ENCODE assay signal across 1 cellular context in genomic region chr6:10747251-10747972, GRCh38.
TF ChIP-seq lines count a peak whose summit lies in the region.

TMEM14B (plus strand) TSS chr6:10747805; CDS start chr6:10749246, 1,441 bp downstream.

TF ChIP-seq in HEK293, 187 proteins besides CTCF, POLR2A, EP300 and RAD21 (continued from another document and continues in another):
- 0 out of 2 replicates have a peak, but pooled peaks have one; percentile 45 for TF ChIP-seq ZNF843 (tag by site-specific recombination; IDR thresholded peaks at IDR 0.05)
- TF ChIP-seq PATZ1 (tag by site-specific recombination; IDR thresholded peaks at IDR 0.05), result peak; percentile 96
- TF ChIP-seq ZBTB26 (tag by site-specific recombination; optimal IDR thresholded peaks at IDR 0.05), result peak; percentile 99
- TF ChIP-seq ZNF169 (tag by site-specific recombination; IDR thresholded peaks at IDR 0.05), result no peak
- TF ChIP-seq WT1 (tag by site-specific recombination; IDR thresholded peaks at IDR 0.05), result peak; percentile 73
- peak; percentile 60; the same call in 1 of the 2 replicates for TF ChIP-seq ZNF561 (tag by site-specific recombination; IDR thresholded peaks at IDR 0.05; ENCODE audit: borderline replicate concordance)
- no peak; the same call in 1 of the 2 replicates for TF ChIP-seq ZNF610 (tag by site-specific recombination; IDR thresholded peaks at IDR 0.05; ENCODE audit: borderline replicate concordance)
- peak; percentile 33; the same call in 1 of the 2 replicates for TF ChIP-seq ZBTB10 (tag by site-specific recombination; IDR thresholded peaks at IDR 0.05)
- peak; percentile 57; the same call in 1 of the 2 replicates for TF ChIP-seq ZNF324 (tag by site-specific recombination; IDR thresholded peaks at IDR 0.05)
- TF ChIP-seq PRDM4 (tag by site-specific recombination; IDR thresholded peaks at IDR 0.05), result no peak
- peak; percentile 93 for TF ChIP-seq ZNF768 (tag by site-specific recombination; IDR thresholded peaks at IDR 0.05)
- peak; percentile 57; the same call in 1 of the 2 replicates for TF ChIP-seq ZNF692 (tag by site-specific recombination; IDR thresholded peaks at IDR 0.05)
- TF ChIP-seq MYNN (tag by site-specific recombination; IDR thresholded peaks at IDR 0.05; ENCODE audit: borderline replicate concordance), result no peak
- peak; percentile 54; the same call in 1 of the 2 replicates for TF ChIP-seq ZNF600 (tag by site-specific recombination; IDR thresholded peaks at IDR 0.05)
- TF ChIP-seq ZNF416 (tag by site-specific recombination; IDR thresholded peaks at IDR 0.05), result no peak
- peak; percentile 36; the same call in 1 of the 2 replicates for TF ChIP-seq ZNF518A (tag by site-specific recombination; conservative IDR thresholded peaks at IDR 0.05; ENCODE audit: low read depth)
- peak; percentile 90 for TF ChIP-seq KLF9 (tag by site-specific recombination; IDR thresholded peaks at IDR 0.05; ENCODE audit: low read depth)
- TF ChIP-seq ZNF10 (tag by site-specific recombination; IDR thresholded peaks at IDR 0.05), result no peak
- TF ChIP-seq ZNF157 (tag by site-specific recombination; IDR thresholded peaks at IDR 0.05), result no peak
- peak; percentile 100 for TF ChIP-seq SP2 (tag by site-specific recombination; IDR thresholded peaks at IDR 0.05)
- peak; percentile 86 for TF ChIP-seq ZEB2 (tag by site-specific recombination; IDR thresholded peaks at IDR 0.05)
- peak; percentile 78; the same call in 1 of the 2 replicates for TF ChIP-seq ZBTB20 (tag by site-specific recombination; IDR thresholded peaks at IDR 0.05)
- no peak for TF ChIP-seq KLF16 (tag by site-specific recombination; IDR thresholded peaks at IDR 0.05)
- TF ChIP-seq ZSCAN5A (tag by site-specific recombination; IDR thresholded peaks at IDR 0.05), result no peak
- TF ChIP-seq ZNF341 (tag by site-specific recombination; IDR thresholded peaks at IDR 0.05; ENCODE audit: low read depth), result peak; percentile 19; the same call in 1 of the 2 replicates
- TF ChIP-seq ZBTB11 (tag by site-specific recombination; conservative IDR thresholded peaks at IDR 0.05; ENCODE audit: low read depth), result peak; percentile 96
- TF ChIP-seq MZF1 (tag by site-specific recombination; IDR thresholded peaks at IDR 0.05; ENCODE audit: borderline replicate concordance), result no peak
- no peak for TF ChIP-seq ZNF449 (tag by site-specific recombination; IDR thresholded peaks at IDR 0.05)
- no peak for TF ChIP-seq SCRT1 (tag by site-specific recombination; IDR thresholded peaks at IDR 0.05; ENCODE audit: borderline replicate concordance)
- TF ChIP-seq ZNF677 (tag by site-specific recombination; IDR thresholded peaks at IDR 0.05), result no peak
- no peak for TF ChIP-seq ZNF311 (tag by site-specific recombination; IDR thresholded peaks at IDR 0.05; ENCODE audit: borderline replicate concordance)
- no peak for TF ChIP-seq ZNF521 (tag by site-specific recombination; IDR thresholded peaks at IDR 0.05)
- peak; percentile 100 for TF ChIP-seq ZNF121 (tag by site-specific recombination; IDR thresholded peaks at IDR 0.05)
